ENCODE assay signal across 8 cellular contexts in the genomic region with DNA sequence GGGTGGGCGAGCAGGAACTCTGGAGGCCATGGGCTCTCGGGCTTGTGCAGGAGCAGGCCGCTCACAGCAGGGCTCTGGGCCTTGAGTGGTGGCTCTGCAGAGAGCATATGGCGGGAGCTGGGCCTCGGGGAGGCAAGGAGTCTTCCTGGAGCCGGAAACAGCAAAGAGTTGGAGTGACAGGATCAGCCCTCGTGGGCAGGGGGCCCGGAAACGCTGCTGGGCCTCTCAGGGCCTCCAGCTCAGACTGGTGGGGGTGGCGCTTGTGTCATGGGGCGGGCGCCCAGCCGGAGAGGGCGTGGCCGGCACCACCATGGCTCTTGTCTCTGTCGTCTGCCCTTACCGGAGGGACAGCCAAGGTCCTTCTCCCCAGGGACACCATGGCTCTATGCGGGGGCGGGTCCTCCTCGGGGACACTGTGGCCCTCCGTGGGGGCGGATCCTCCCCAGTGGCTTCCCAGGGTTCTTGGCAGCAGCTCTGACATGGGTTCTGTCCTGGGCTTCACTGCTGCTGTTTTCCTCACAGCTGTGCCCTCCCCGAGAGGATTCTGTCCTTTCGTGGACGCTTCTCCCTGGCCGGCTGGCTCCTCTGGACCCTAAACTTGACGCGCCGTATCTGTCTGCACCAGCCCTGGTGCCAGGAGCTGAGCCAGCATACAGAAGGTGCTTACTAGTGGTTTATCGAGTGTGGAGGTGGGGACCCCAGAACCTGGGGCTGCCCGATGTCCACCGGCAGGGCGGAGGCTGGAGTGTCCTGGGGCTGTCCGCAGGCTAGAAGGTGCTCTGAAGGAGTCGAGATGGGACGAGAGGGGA.
DNase-seq lines count a peak whose midpoint lies in the region; ATAC-seq and TF ChIP-seq lines count a peak whose summit lies in the region.

No MANE protein-coding gene starts in this region.

- no peaks in the 10 kb centered on the region for H3K9me3 ChIP-seq in iPS-15b (ENCODE audit: control insufficient read depth, insufficient read depth, low read length)

- CTCF ChIA-PET in AG04449 (lab: Yijun Ruan, JAX) = interaction anchor here (0.9 to 2.6 kb wide), 3 partner anchors 16 to 92 kb away, joined by 3 to 14 read pairs (median 4); no protein-coding TSS in a partner anchor

- H3K27me3 ChIP-seq in iPS-15b (ENCODE audit: control insufficient read depth, insufficient read depth, low read length) = no peaks in the 10 kb centered on the region

- peaks cover 3% of the 10 kb centered on the region for H3K4me1 ChIP-seq in iPS-15b (ENCODE audit: control insufficient read depth, insufficient read depth, low read length)

- POLR2A ChIA-PET in AG04449 (lab: Yijun Ruan, JAX) = no interaction called here

- no peak for TF ChIP-seq CTCF in AG04449 (IDR thresholded peaks at IDR 0.05; ENCODE audit: insufficient read depth, low read length, missing control alignments)

- H3K36me3 ChIP-seq in iPS-15b (ENCODE audit: control insufficient read depth, insufficient read depth, low read length) = peaks cover 15% of the 10 kb centered on the region

- DNase-seq in AG04449 (ENCODE audit: low read depth, low spot score) = no peak
- peak; percentile 49 for DNase-seq in T follicular helper cell (ENCODE audit: low read depth)
- DNase-seq in anterior cingulate cortex (lab: John Stamatoyannopoulos, UW) = peak in 43 of 58 donors; percentile 10 to 83 (median 46)
- peak; percentile 49 to 62 (median 58) for DNase-seq in stimulated activated CD4-positive, alpha-beta T cell treated with anti-CD3 and anti-CD28 coated beads, Interleukin-12 subunit alpha, Interleukin-12 subunit beta, amount 100 ng/mL, for 48 hours (ENCODE audit: low read depth in 2 of 3, low spot score in 1 of 3)
- DNase-seq in NCI-H510A treated with DMSO at 0.1 percent for 48 hours (lab: John Stamatoyannopoulos, UW) = no peak
- no peak for DNase-seq in NCI-H1930 (lab: John Stamatoyannopoulos, UW)

- H3K4me3 ChIP-seq in AG04449 (ENCODE audit: low read depth, low read length) (peak overlapping the region; percentile 18), iPS-15b (ENCODE audit: low read depth, low read length) (no peak overlapping the region)

- H3K9ac ChIP-seq in iPS-15b (ENCODE audit: low read depth, low read length) = peak overlapping the region; percentile 47

- peak; percentile 57 for ATAC-seq in GM21529 (IDR thresholded peaks at IDR 0.05; ENCODE audit: unreplicated experiment)

Comparison
In these comparisons a context has a peak if more than half of its experiments do, and no peak if none do; other contexts are left out.
1. DNase-seq: peak in T follicular helper cell (single experiment), anterior cingulate cortex (43 of 58) and stimulated activated CD4-positive, alpha-beta T cell treated with anti-CD3 and anti-CD28 coated beads, Interleukin-12 subunit alpha, Interleukin-12 subunit beta, amount 100 ng/mL, for 48 hours (3 of 3); none in AG04449 (single experiment), NCI-H510A treated with DMSO at 0.1 percent for 48 hours (single experiment) and NCI-H1930 (0 of 2).